In the genomic region with DNA sequence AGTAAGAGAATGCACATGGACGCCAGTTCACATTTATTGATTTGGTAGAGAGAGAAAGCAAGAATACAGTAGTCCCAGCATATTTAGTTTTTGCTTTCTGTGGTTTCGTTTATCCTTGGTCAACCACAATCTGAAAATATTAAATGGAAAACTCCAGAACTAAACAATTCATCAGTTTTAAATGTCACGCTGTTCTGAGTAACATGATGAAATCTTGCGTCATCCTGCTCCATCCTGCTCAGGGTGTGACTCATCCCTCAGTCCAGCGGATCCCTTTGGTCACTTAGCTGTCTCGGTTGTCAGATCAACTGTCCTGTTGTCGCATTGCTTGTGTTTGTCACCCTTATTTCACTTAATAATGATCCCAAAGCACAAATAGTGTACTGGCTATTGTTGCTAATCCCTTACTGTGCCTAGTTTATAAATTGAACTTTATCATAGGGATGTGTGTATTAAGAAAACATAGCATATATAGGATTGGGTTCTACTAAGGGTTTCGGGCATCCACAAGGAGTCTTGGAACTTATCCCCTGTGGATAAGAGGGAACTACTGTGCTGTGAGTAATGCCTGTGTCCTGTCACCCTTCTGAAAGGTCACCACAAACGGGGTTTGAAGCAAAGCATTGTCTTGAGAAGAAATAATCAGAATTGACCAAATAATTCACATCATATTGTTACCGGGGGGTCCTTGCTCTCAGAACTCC, we compare ENCODE assay signal across 12 cellular contexts.
DNase-seq lines count a peak whose midpoint lies in the region; ATAC-seq, FAIRE-seq and TF ChIP-seq lines count a peak whose summit lies in the region.
"Had no signal": no experiment of that assay in that cellular context is flagged by ENCODE, and none has a peak within 500 bp of the region (broad histone marks: within the 10 kb centered on the region; RNA-seq: fewer than 3 reads in every experiment).

No MANE protein-coding gene starts in this region.

- peaks cover 4% of the 10 kb centered on the region for H3K27me3 ChIP-seq in adipocyte (replicated peaks; ENCODE audit: control insufficient read depth, insufficient read depth, low read length)
- no peaks in the 10 kb centered on the region; a peak in 1 of 5 replicates for H3K27me3 ChIP-seq in HepG2 (ENCODE audit: control insufficient read depth in 1 of 2, insufficient read depth in 2 of 2, low read length in 2 of 2)
- H3K27me3 ChIP-seq in endodermal cell (ENCODE audit: control insufficient read depth, insufficient read depth, low read length, poor library complexity, severe bottlenecking), result no peaks in the 10 kb centered on the region
- H3K27me3 ChIP-seq: transverse colon had no signal

- CTCF ChIA-PET in HepG2 (lab: Yijun Ruan, JAX; ENCODE audit: low intra/inter-chr PET ratio, low total read pairs), result no interaction called here

- no peak for TF ChIP-seq POLR2A in HepG2 (IDR thresholded peaks at IDR 0.05; ENCODE audit: insufficient read depth in 1 of 2, low read depth in 2 of 2, low read length in 2 of 2)

- TF ChIP-seq CTCF in HepG2 (CRISPR knock-in tag; IDR thresholded peaks at IDR 0.05), result no peak
- no peak for TF ChIP-seq CTCF in endodermal cell (conservative IDR thresholded peaks at IDR 0.05)

- H3K27ac ChIP-seq in HepG2 (ENCODE audit: extremely low read length, insufficient read depth, low read length) (no peak overlapping the region), endodermal cell (ENCODE audit: low read depth, low read length) (no peak overlapping the region)
- H3K27ac ChIP-seq: transverse colon had no signal

- BruUV-seq in HepG2 (replicated peaks; lab: Mats Ljungman, UMichigan), result no TSS peak

- H3K9ac ChIP-seq in adipocyte (ENCODE audit: low read length), result peak overlapping the region; percentile 3
- no peak overlapping the region for H3K9ac ChIP-seq in HepG2 (ENCODE audit: insufficient read depth, low read depth, low read length)
- H3K9ac ChIP-seq in endodermal cell (ENCODE audit: extremely low read depth, low read length, poor library complexity, severe bottlenecking), result no peak overlapping the region

- H3K4me3 Mint-ChIP-seq in endodermal cell, result no peak overlapping the region

- in situ Hi-C loops in HepG2 (cut with HindIII; ENCODE audit: extremely low pct_ligation_motif_present, low pct_unique_long_range_greater_than_20kb), result no loop called here

- peak; percentile 78 for DNase-seq in CD1c-positive myeloid dendritic cell (ENCODE audit: extremely low spot score)
- peak; percentile 54 for DNase-seq in LoVo (ENCODE audit: low spot score)
- peak; percentile 61 for DNase-seq in adipocyte (ENCODE audit: low read depth)
- DNase-seq in HepG2 (ENCODE audit: low spot score), result peak; percentile 9
- no peak for DNase-seq in amniotic stem cell (lab: John Stamatoyannopoulos, UW)
- no peak for DNase-seq in ureter (ENCODE audit: low spot score)
- DNase-seq in endodermal cell, result no peak
- DNase-seq: COR-L47; NCI-H2029; stimulated activated CD4-positive, alpha-beta T cell treated with anti-CD3 and anti-CD28 coated beads, Interleukin-4, amount 100 ng/mL, for 1 hour; transverse colon had no signal

- H3K9me3 Mint-ChIP-seq in endodermal cell, result peaks cover 33% of the 10 kb centered on the region

- H3K4me2 ChIP-seq in HepG2 (ENCODE audit: low read depth, low read length), result no peak overlapping the region

- no peak for FAIRE-seq in HepG2 (lab: Jason Lieb, UNC)

- TF ChIP-seq RAD21 in HepG2 (CRISPR knock-in tag; IDR thresholded peaks at IDR 0.05), result no peak

- H3K4me1 ChIP-seq in adipocyte (ENCODE audit: control insufficient read depth, insufficient read depth, low read length) (peaks cover 11% of the 10 kb centered on the region), HepG2 (ENCODE audit: insufficient read depth, low read length) (peaks cover 17% of the 10 kb centered on the region), endodermal cell (ENCODE audit: control insufficient read depth, insufficient read depth, low read length) (no peaks in the 10 kb centered on the region)
- H3K4me1 ChIP-seq: transverse colon had no signal

- intact Hi-C loops in HepG2 (cut with micrococcal nuclease; ENCODE audit: unreplicated experiment), result no loop called here

- ATAC-seq in HepG2, result no peak
- no peak for ATAC-seq in HG03280 (IDR thresholded peaks at IDR 0.05; ENCODE audit: unreplicated experiment)

- no peaks in the 10 kb centered on the region for H3K36me3 Mint-ChIP-seq in endodermal cell (ENCODE audit: low read depth)

- WGBS in HepG2 (ENCODE audit: low lambda C conversion rate), result 18% methylated on average over 9 of the region's 10 CpGs
- 89 to 91% methylated on average over 8 to 10 of the region's 10 CpGs for WGBS in endodermal cell (ENCODE audit: insufficient coverage in 1 of 2, insufficient read length in 1 of 2), 2 experiments

- H3K9me3 ChIP-seq in adipocyte (ENCODE audit: control insufficient read depth, low read length) (no peaks in the 10 kb centered on the region), HepG2 (ENCODE audit: low read length) (no peaks in the 10 kb centered on the region), endodermal cell (ENCODE audit: control insufficient read depth, low read length) (no peaks in the 10 kb centered on the region)
- H3K9me3 ChIP-seq: transverse colon had no signal

- H4K20me1 ChIP-seq in HepG2 (ENCODE audit: insufficient read depth, low read length), result 0 out of 2 replicates have a peak, but pooled peaks cover 2% of the 10 kb centered on the region

- H3K27me3 Mint-ChIP-seq in endodermal cell (ENCODE audit: insufficient read depth), result no peaks in the 10 kb centered on the region

- H2AFZ ChIP-seq in HepG2 (ENCODE audit: low read length), result no peak overlapping the region

- TF ChIP-seq EP300 in HepG2 (IDR thresholded peaks at IDR 0.05; ENCODE audit: low read depth in 2 of 2, low read length in 2 of 2) (no peak), HepG2 (CRISPR knock-in tag; IDR thresholded peaks at IDR 0.05; ENCODE audit: borderline replicate concordance) (no peak)

- POLR2A ChIA-PET in HepG2 (lab: Yijun Ruan, JAX), result no interaction called here

- no peaks in the 10 kb centered on the region for H3K36me3 ChIP-seq in adipocyte (ENCODE audit: control insufficient read depth, insufficient read depth, low read length, severe bottlenecking)
- H3K36me3 ChIP-seq in HepG2 (replicated peaks in 1 of 2; ENCODE audit: control insufficient read depth in 1 of 2, insufficient read depth in 2 of 2, low read length in 2 of 2), result no peaks in the 10 kb centered on the region
- H3K36me3 ChIP-seq in endodermal cell (ENCODE audit: control insufficient read depth, insufficient read depth, low read length), result no peaks in the 10 kb centered on the region
- H3K36me3 ChIP-seq: transverse colon had no signal

- H3K79me2 ChIP-seq in HepG2 (ENCODE audit: insufficient read depth, low read length), result no peaks in the 10 kb centered on the region

- H3K27ac Mint-ChIP-seq in endodermal cell, result no peak overlapping the region

- H3K4me1 Mint-ChIP-seq in endodermal cell, result no peaks in the 10 kb centered on the region

- H3K4me3 ChIP-seq in adipocyte (ENCODE audit: low read length), result no peak overlapping the region
- no peak overlapping the region for H3K4me3 ChIP-seq in HepG2 (replicated peaks in 1 of 3; ENCODE audit: insufficient read depth in 1 of 3, low read depth in 2 of 3, low read length in 3 of 3)
- H3K4me3 ChIP-seq in endodermal cell (ENCODE audit: low read length), result no peak overlapping the region
- H3K4me3 ChIP-seq: transverse colon had no signal

TF ChIP-seq in HepG2, 621 proteins besides CTCF, POLR2A, EP300 and RAD21 (continues in another document):
- TF ChIP-seq ZNF850 (CRISPR knock-in tag; conservative IDR thresholded peaks at IDR 0.05) (no peak), ZNF350 (CRISPR knock-in tag; IDR thresholded peaks at IDR 0.05; ENCODE audit: borderline replicate concordance, low read depth) (no peak), ZNF253 (CRISPR knock-in tag; IDR thresholded peaks at IDR 0.05; ENCODE audit: borderline replicate concordance) (no peak), ATF7 (IDR thresholded peaks at IDR 0.05) (peak; percentile 58), ATF7 (CRISPR knock-in tag; IDR thresholded peaks at IDR 0.05) (no peak), KLF16 (CRISPR knock-in tag; IDR thresholded peaks at IDR 0.05) (peak in 1 of 2 experiments; percentile 49; a peak in 1 of 4 replicates), ZBTB21 (CRISPR knock-in tag; IDR thresholded peaks at IDR 0.05) (0 out of 2 replicates have a peak, but pooled peaks have one; percentile 20), FOSL1 (CRISPR knock-in tag; IDR thresholded peaks at IDR 0.05; ENCODE audit: borderline replicate concordance) (peak; percentile 15; the same call in 1 of the 2 replicates), PRMT3 (CRISPR knock-in tag; IDR thresholded peaks at IDR 0.05; ENCODE audit: borderline replicate concordance, low read depth) (no peak)
- TF ChIP-seq, protein P1, sequence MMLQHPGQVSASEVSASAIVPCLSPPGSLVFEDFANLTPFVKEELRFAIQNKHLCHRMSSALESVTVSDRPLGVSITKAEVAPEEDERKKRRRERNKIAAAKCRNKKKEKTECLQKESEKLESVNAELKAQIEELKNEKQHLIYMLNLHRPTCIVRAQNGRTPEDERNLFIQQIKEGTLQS (CRISPR knock-in tag; IDR thresholded peaks at IDR 0.05), result peak; percentile 79
- TF ChIP-seq, protein P2, sequence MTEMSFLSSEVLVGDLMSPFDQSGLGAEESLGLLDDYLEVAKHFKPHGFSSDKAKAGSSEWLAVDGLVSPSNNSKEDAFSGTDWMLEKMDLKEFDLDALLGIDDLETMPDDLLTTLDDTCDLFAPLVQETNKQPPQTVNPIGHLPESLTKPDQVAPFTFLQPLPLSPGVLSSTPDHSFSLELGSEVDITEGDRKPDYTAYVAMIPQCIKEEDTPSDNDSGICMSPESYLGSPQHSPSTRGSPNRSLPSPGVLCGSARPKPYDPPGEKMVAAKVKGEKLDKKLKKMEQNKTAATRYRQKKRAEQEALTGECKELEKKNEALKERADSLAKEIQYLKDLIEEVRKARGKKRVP (CRISPR knock-in tag; IDR thresholded peaks at IDR 0.05), result peak in 1 of 2 experiments; percentile 99; a peak in 2 of 4 replicates

Comparison
In these comparisons a context has a peak if more than half of its experiments do, and no peak if none do; other contexts are left out.
1. DNase-seq: peak in CD1c-positive myeloid dendritic cell (single experiment), LoVo (single experiment), adipocyte (single experiment) and HepG2 (single experiment); none in amniotic stem cell (single experiment), ureter (single experiment) and endodermal cell (single experiment).